ENCODE assay signal across 18 cellular contexts in the genomic region with DNA sequence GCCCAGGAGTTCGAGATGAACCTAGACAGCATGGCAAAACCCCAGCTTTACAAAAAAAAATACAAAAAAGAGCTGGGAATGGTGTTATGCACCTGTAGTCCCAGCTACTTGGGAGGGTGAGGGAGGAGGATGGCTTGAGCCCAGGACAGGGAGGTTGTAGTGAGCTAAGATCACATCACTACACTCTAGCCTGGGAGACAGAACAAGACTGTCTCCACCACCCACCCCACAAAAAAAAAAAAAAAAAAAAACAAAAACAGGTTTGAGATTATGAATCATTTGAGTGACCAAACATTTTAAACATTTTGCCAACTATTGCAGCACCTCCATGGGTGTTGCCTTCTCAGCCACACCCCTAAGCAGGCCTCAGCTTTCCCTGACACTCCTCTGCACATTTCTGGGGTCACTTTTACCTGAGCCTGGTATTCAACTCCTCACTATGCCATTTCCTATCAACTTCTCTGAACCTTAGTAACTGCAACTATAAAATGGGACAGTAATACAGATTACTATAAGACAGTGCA.
"Had no signal": no experiment of that assay in that cellular context is flagged by ENCODE, and none has a peak within 500 bp of the region (broad histone marks: within the 10 kb centered on the region; RNA-seq: fewer than 3 reads in every experiment).

No MANE protein-coding gene starts in this region.

- H3K27me3 ChIP-seq: esophagus muscularis mucosa, gastrocnemius medialis, right atrium auricular region, sigmoid colon, tibial artery, upper lobe of right lung, vagina had no signal

- H3K27ac Mint-ChIP-seq: dendritic cell treated with granulocyte-macrophage colony-stimulating factor and Interleukin-4, amounts not matched to agents 40 ng/mL and 50 ng/mL, for 4 days; naive thymus-derived CD8-positive, alpha-beta T cell had no signal

- H3K4me3 ChIP-seq: esophagus muscularis mucosa, gastrocnemius medialis, mucosa of descending colon, right atrium auricular region, sigmoid colon, skin epidermis, tibial artery, upper lobe of right lung, vagina had no signal

- DNase-seq: gastrocnemius medialis; glutamatergic neuron; islet precursor cell; mucosa of descending colon; naive thymus-derived CD8-positive, alpha-beta T cell; posterior cingulate gyrus; sigmoid colon; stimulated activated CD4-positive, alpha-beta T cell treated with anti-CD3 and anti-CD28 coated beads, Interleukin-2, amount 100 ng/mL, for 24 hours; stimulated activated CD4-positive, alpha-beta T cell treated with anti-CD3 and anti-CD28 coated beads, Interleukin-4, amount 100 ng/mL, for 4 hours; stimulated activated naive CD4-positive, alpha-beta T cell; tibial artery; upper lobe of right lung had no signal

- H3K27me3 Mint-ChIP-seq: dendritic cell treated with granulocyte-macrophage colony-stimulating factor and Interleukin-4, amounts not matched to agents 40 ng/mL and 50 ng/mL, for 4 days had no signal

- H3K9me3 ChIP-seq: esophagus muscularis mucosa, gastrocnemius medialis, mucosa of descending colon, right atrium auricular region, sigmoid colon, tibial artery, upper lobe of right lung, vagina had no signal

- H3K4me1 Mint-ChIP-seq: naive thymus-derived CD8-positive, alpha-beta T cell had no signal

- H3K4me3 Mint-ChIP-seq: dendritic cell treated with granulocyte-macrophage colony-stimulating factor and Interleukin-4, amounts not matched to agents 40 ng/mL and 50 ng/mL, for 4 days; naive thymus-derived CD8-positive, alpha-beta T cell had no signal

- H3K9me3 Mint-ChIP-seq: dendritic cell treated with granulocyte-macrophage colony-stimulating factor and Interleukin-4, amounts not matched to agents 40 ng/mL and 50 ng/mL, for 4 days; naive thymus-derived CD8-positive, alpha-beta T cell had no signal

- ATAC-seq: gastrocnemius medialis; left lobe of liver; mucosa of descending colon; naive thymus-derived CD8-positive, alpha-beta T cell had no signal

- H3K36me3 ChIP-seq: esophagus muscularis mucosa, gastrocnemius medialis, right atrium auricular region, sigmoid colon, tibial artery, upper lobe of right lung, vagina had no signal

- H3K4me1 ChIP-seq: esophagus muscularis mucosa, gastrocnemius medialis, right atrium auricular region, sigmoid colon, tibial artery, vagina had no signal

- H3K27ac ChIP-seq: esophagus muscularis mucosa, gastrocnemius medialis, right atrium auricular region, sigmoid colon, skin epidermis, tibial artery, upper lobe of right lung, vagina had no signal
